ENCODE assay signal across 31 cellular contexts in genomic region chr17:6468051-6468790, GRCh38. TPM values are rescaled to one million over a fixed set of nuclear protein-coding genes. Genes with fewer than 3 reads are reported as not detected.
"Had no signal": no experiment of that assay in that cellular context is flagged by ENCODE, and none has a peak within 500 bp of the region (broad histone marks: within the 10 kb centered on the region; RNA-seq: fewer than 3 reads in every experiment).

No MANE protein-coding gene starts in this region.

- H3K36me3 ChIP-seq: colonic mucosa, gastrocnemius medialis, heart left ventricle, neutrophil, tibial artery had no signal

- H3K9me3 Mint-ChIP-seq: dendritic cell treated with granulocyte-macrophage colony-stimulating factor and Interleukin-4, amounts not matched to agents 40 ng/mL and 50 ng/mL, for 4 days; endodermal cell; memory B cell; natural killer cell had no signal

- H3K9me3 ChIP-seq: colonic mucosa, gastrocnemius medialis, neutrophil, testis, tibial artery, upper lobe of left lung had no signal

- H3K27ac Mint-ChIP-seq: dendritic cell treated with granulocyte-macrophage colony-stimulating factor and Interleukin-4, amounts not matched to agents 40 ng/mL and 50 ng/mL, for 4 days; endodermal cell; memory B cell; natural killer cell; progenitor cell of endocrine pancreas; stimulated activated memory B cell treated with anti-CD40 and anti-IgM and Interleukin-4, amounts not matched to agents 10 μg/mL and 1 μg/mL and 100 μg/mL, for 72 hours had no signal

- H3K9ac ChIP-seq: parathyroid adenoma had no signal

- H3K36me3 Mint-ChIP-seq: natural killer cell; stimulated activated memory B cell treated with anti-CD40 and anti-IgM and Interleukin-4, amounts not matched to agents 10 μg/mL and 1 μg/mL and 100 μg/mL, for 72 hours had no signal

- H3K4me1 ChIP-seq: colonic mucosa, heart left ventricle, parathyroid adenoma, tibial artery had no signal

- ATAC-seq: esophagus mucosa; gastrocnemius medialis; heart left ventricle; natural killer cell; sciatic nerve; stimulated activated memory B cell treated with anti-CD40 and anti-IgM and Interleukin-4, amounts not matched to agents 10 μg/mL and 1 μg/mL and 100 μg/mL, for 72 hours; stimulated activated naive CD8-positive, alpha-beta T cell treated with anti-CD3 and anti-CD28 coated beads, Interleukin-15, Interleukin-2, amounts not matched to agents 100 U/mL and 50 U/mL, for 24 hours had no signal

- H3K4me3 Mint-ChIP-seq: dendritic cell treated with granulocyte-macrophage colony-stimulating factor and Interleukin-4, amounts not matched to agents 40 ng/mL and 50 ng/mL, for 4 days; endodermal cell; memory B cell; natural killer cell; stimulated activated memory B cell treated with anti-CD40 and anti-IgM and Interleukin-4, amounts not matched to agents 10 μg/mL and 1 μg/mL and 100 μg/mL, for 72 hours had no signal

- DNase-seq: colonic mucosa; effector CD8-positive, alpha-beta T cell; endodermal cell; foreskin fibroblast; gastrocnemius medialis; heart left ventricle; kidney glomerular epithelial cell; natural killer cell; stimulated activated CD4-positive, alpha-beta T cell treated with anti-CD3 and anti-CD28 coated beads, Interleukin-2, amount 100 ng/mL, for 24 hours; stimulated activated CD4-positive, alpha-beta T cell treated with anti-CD3 and anti-CD28 coated beads, Interleukin-4, amount 100 ng/mL, for 24 hours; stimulated activated naive CD8-positive, alpha-beta T cell treated with anti-CD3 and anti-CD28 coated beads, Interleukin-15, Interleukin-2, amounts not matched to agents 100 U/mL and 50 U/mL, for 24 hours; testis; tibial artery; upper lobe of left lung had no signal

- H3K27ac ChIP-seq: colonic mucosa, epithelial cell of prostate, gastrocnemius medialis, heart left ventricle, hepatocyte, neutrophil, parathyroid adenoma, testis, tibial artery, upper lobe of left lung had no signal

- H3K27me3 ChIP-seq: colonic mucosa, gastrocnemius medialis, heart left ventricle, hepatocyte, neutrophil, testis, tibial artery, upper lobe of left lung had no signal

- H3K4me3 ChIP-seq: colonic mucosa, gastrocnemius medialis, heart left ventricle, hepatocyte, lung, smooth muscle cell, testis, tibial artery, upper lobe of left lung had no signal

RNA-seq across cellular contexts. Expression of gene PIMREG, which starts 24.0 kb away (rescaled TPM):
- total RNA-seq: mononuclear cell, sciatic nerve had no signal

RNA-seq across cellular contexts. Expression of gene AIPL1, which starts 33.3 kb away (rescaled TPM):
- total RNA-seq: chondrocyte, colonic mucosa, endodermal cell, esophagus mucosa, gastrocnemius medialis, glomerular endothelial cell, heart left ventricle, hepatocyte, liver, lung, natural killer cell, omental fat pad, progenitor cell of endocrine pancreas, sciatic nerve, smooth muscle cell, upper lobe of left lung had no signal
